Comparison of ENCODE assay signal across 9 cellular contexts in genomic region chr14:103103461-103104388, GRCh38. TPM values are rescaled to one million over a fixed set of nuclear protein-coding genes. Genes with fewer than 3 reads are reported as not detected.
DNase-seq lines count a peak whose midpoint lies in the region; ATAC-seq lines count a peak whose summit lies in the region.
"Had no signal": no experiment of that assay in that cellular context is flagged by ENCODE, and none has a peak within 500 bp of the region (broad histone marks: within the 10 kb centered on the region; RNA-seq: fewer than 3 reads in every experiment).

No MANE protein-coding gene starts in this region.

- ATAC-seq in left colon (peak; percentile 76), GM18520 (IDR thresholded peaks at IDR 0.05; ENCODE audit: unreplicated experiment) (no peak), GM21360 (IDR thresholded peaks at IDR 0.05; ENCODE audit: unreplicated experiment) (no peak)

- DNase-seq in DMS79 treated with DMSO at 0.1 percent for 48 hours (lab: John Stamatoyannopoulos, UW) (peak; percentile 69), NCI-H146 treated with DMSO at 0.1 percent for 48 hours (lab: John Stamatoyannopoulos, UW; ENCODE audit: unreplicated experiment) (peak; percentile 36), amniotic epithelial cell (ENCODE audit: low read depth) (peak; percentile 48), left colon (peak; percentile 86 to 87), SKM-1 treated with dmso at 0.1 percent for 144 hours (lab: John Stamatoyannopoulos, UW; ENCODE audit: unreplicated experiment) (no peak)
- no peak for DNase-seq in activated effector memory CD4-positive, alpha-beta T cell treated with anti-CD3 and anti-CD28 coated beads, Interleukin-2, amount 50 U/mL, for 16 hours

- intact Hi-C loops in left colon (cut with DNase I, micrococcal nuclease) = loop anchor here (10.0 kb wide), 2 partner anchors 81 to 191 kb away; no protein-coding TSS in a partner anchor

RNA-seq across cellular contexts. Expression of gene EXOC3L4, which starts 9.2 kb away (rescaled TPM):
- 10 to 100 TPM; 13.5 to 27.4 TPM for total RNA-seq in left colon
- total RNA-seq: neural crest cell had no signal

RNA-seq across cellular contexts. Expression of gene TNFAIP2, which starts 19.5 kb away (rescaled TPM):
- 10 to 100 TPM; 14.9 to 40.8 TPM for total RNA-seq in left colon

RNA-seq across cellular contexts. Expression of gene LBHD2, which starts 19.7 kb away (rescaled TPM):
- not detected for total RNA-seq in left colon
- total RNA-seq: neural crest cell had no signal

RNA-seq across cellular contexts. Expression of gene CDC42BPB, which starts 46.4 kb away (rescaled TPM):
- 10 to 100 TPM; 75.5 to 85.2 TPM for total RNA-seq in left colon

Comparison
In these comparisons a context has a peak if more than half of its experiments do, and no peak if none do; other contexts are left out.
1. DNase-seq: peak in DMS79 treated with DMSO at 0.1 percent for 48 hours (single experiment), NCI-H146 treated with DMSO at 0.1 percent for 48 hours (single experiment), amniotic epithelial cell (single experiment) and left colon (2 of 2); none in activated effector memory CD4-positive, alpha-beta T cell treated with anti-CD3 and anti-CD28 coated beads, Interleukin-2, amount 50 U/mL, for 16 hours (single experiment) and SKM-1 treated with dmso at 0.1 percent for 144 hours (single experiment).